25 cellular contexts compared by ENCODE assay signal in genomic region chr12:64278421-64278820, GRCh38. TPM values are rescaled to one million over a fixed set of nuclear protein-coding genes. Genes with fewer than 3 reads are reported as not detected.
DNase-seq lines count a peak whose midpoint lies in the region; ATAC-seq, FAIRE-seq and TF ChIP-seq lines count a peak whose summit lies in the region.
"Had no signal": no experiment of that assay in that cellular context is flagged by ENCODE, and none has a peak within 500 bp of the region (broad histone marks: within the 10 kb centered on the region; RNA-seq: fewer than 3 reads in every experiment).

No MANE protein-coding gene starts in this region.

- H2AK9ac ChIP-seq in IMR-90 (replicated peaks; ENCODE audit: low read depth, low read length, poor library complexity), result no peak overlapping the region

- no peak overlapping the region for H3K14ac ChIP-seq in IMR-90 (replicated peaks; ENCODE audit: low read depth, low read length)

- no peak overlapping the region for H4K5ac ChIP-seq in IMR-90 (ENCODE audit: low read depth, low read length)

- no peaks in the 10 kb centered on the region for H3K79me2 ChIP-seq in HepG2 (ENCODE audit: insufficient read depth, low read length)

- H3K56ac ChIP-seq in IMR-90 (ENCODE audit: extremely low read depth, insufficient read depth, low read length), result no peak overlapping the region

- no peak for TF ChIP-seq EP300 in HepG2 (IDR thresholded peaks at IDR 0.05; ENCODE audit: low read depth in 2 of 2, low read length in 2 of 2)
- TF ChIP-seq EP300 in HepG2 (CRISPR knock-in tag; IDR thresholded peaks at IDR 0.05; ENCODE audit: borderline replicate concordance), result no peak

- in situ Hi-C loops in HepG2 (cut with HindIII; ENCODE audit: extremely low pct_ligation_motif_present, low pct_unique_long_range_greater_than_20kb) (loop anchor here (10.0 kb wide), 1 partner anchor 116 kb away; the partner anchor contains the start of gene C12orf56), IMR-90 (cut with MboI; ENCODE audit: low sequenced_read_pairs) (no loop called here)

- no peaks in the 10 kb centered on the region for H3K9me3 ChIP-seq in HepG2 (ENCODE audit: low read length)
- H3K9me3 ChIP-seq in right lobe of liver, result no peaks in the 10 kb centered on the region
- H3K9me3 ChIP-seq in IMR-90 (ENCODE audit: control insufficient read depth, insufficient read depth, low read length), result no peaks in the 10 kb centered on the region
- H3K9me3 ChIP-seq: BE2C, BLaER1 had no signal

- TF ChIP-seq CTCF in HepG2 (CRISPR knock-in tag; IDR thresholded peaks at IDR 0.05), result no peak
- TF ChIP-seq CTCF in right lobe of liver (IDR thresholded peaks at IDR 0.05), result no peak
- TF ChIP-seq CTCF in IMR-90 (conservative IDR thresholded peaks at IDR 0.05; ENCODE audit: low read depth, low read length), result no peak

- H4K8ac ChIP-seq in IMR-90 (ENCODE audit: low read depth in 2 of 2, low read length in 2 of 2), result no peak overlapping the region

- H3K36me3 ChIP-seq in HepG2 (replicated peaks in 1 of 2; ENCODE audit: control insufficient read depth in 1 of 2, insufficient read depth in 2 of 2, low read length in 2 of 2) (no peaks in the 10 kb centered on the region), right lobe of liver (no peaks in the 10 kb centered on the region), IMR-90 (ENCODE audit: control insufficient read depth, insufficient read depth, low read length) (no peaks in the 10 kb centered on the region)
- H3K36me3 ChIP-seq: BE2C, BLaER1 had no signal

- H4K20me1 ChIP-seq in HepG2 (ENCODE audit: insufficient read depth, low read length), result no peaks in the 10 kb centered on the region
- H4K20me1 ChIP-seq in IMR-90 (ENCODE audit: insufficient read depth, low read length), result no peaks in the 10 kb centered on the region
- H4K20me1 ChIP-seq: BLaER1 had no signal

- no peak overlapping the region for H3K4ac ChIP-seq in IMR-90 (ENCODE audit: low read depth, low read length)

- no peak overlapping the region for H2BK15ac ChIP-seq in IMR-90 (ENCODE audit: low read depth, low read length)

- no peak overlapping the region for H2BK120ac ChIP-seq in IMR-90 (ENCODE audit: low read depth, low read length)

- DNase-seq in HepG2 (ENCODE audit: low spot score), result no peak
- no peak for DNase-seq in right lobe of liver
- DNase-seq in IMR-90, result no peak
- DNase-seq in A172 (ENCODE audit: low spot score), result no peak
- DNase-seq: 8988T; ACHN; BE2C; C1 segment of cervical spinal cord; CD4-positive, alpha-beta memory T cell; CD4-positive, CD25-positive, alpha-beta regulatory T cell; CD8-positive, alpha-beta memory T cell; COR-L47; DMS 273 treated with DMSO at 0.1 percent for 48 hours; DMS153; DMS53; DMS79; DND-41; EL; GDM1 had no signal

- TF ChIP-seq POLR2A in HepG2 (IDR thresholded peaks at IDR 0.05; ENCODE audit: insufficient read depth in 1 of 2, low read depth in 2 of 2, low read length in 2 of 2), result no peak
- TF ChIP-seq POLR2A in right lobe of liver (IDR thresholded peaks at IDR 0.05), result no peak
- no peak for TF ChIP-seq POLR2A in IMR-90 (IDR thresholded peaks at IDR 0.05; ENCODE audit: low read depth, low read length)

- no peak for FAIRE-seq in HepG2 (lab: Jason Lieb, UNC)
- FAIRE-seq: GM12878, GM12892, GM18507, GM19239 had no signal

- CTCF ChIA-PET in HepG2 (lab: Yijun Ruan, JAX; ENCODE audit: low intra/inter-chr PET ratio, low total read pairs) (no interaction called here), IMR-90 (lab: Yijun Ruan, JAX) (no interaction called here)

- no peak overlapping the region for H2AK5ac ChIP-seq in IMR-90 (ENCODE audit: low read depth, low read length)

- H3K18ac ChIP-seq in IMR-90 (ENCODE audit: low read depth, low read length), result no peak overlapping the region

- H4K91ac ChIP-seq in IMR-90 (ENCODE audit: insufficient read depth, low read depth, low read length), result no peak overlapping the region

- no peaks in the 10 kb centered on the region for H3K9me1 ChIP-seq in IMR-90 (ENCODE audit: insufficient read depth, low read length)

- TF ChIP-seq RAD21 in HepG2 (CRISPR knock-in tag; IDR thresholded peaks at IDR 0.05) (no peak), IMR-90 (IDR thresholded peaks at IDR 0.05; ENCODE audit: low read length) (no peak)

- H3K27ac ChIP-seq in HepG2 (ENCODE audit: extremely low read length, insufficient read depth, low read length) (no peak overlapping the region), right lobe of liver (no peak overlapping the region), IMR-90 (ENCODE audit: insufficient read depth, low read length) (no peak overlapping the region)
- H3K27ac ChIP-seq: BLaER1 had no signal

- H3K4me2 ChIP-seq in HepG2 (ENCODE audit: low read depth, low read length) (no peak overlapping the region), IMR-90 (ENCODE audit: low read depth, low read length) (no peak overlapping the region)
- H3K4me2 ChIP-seq: BLaER1 had no signal

- H3K9ac ChIP-seq in HepG2 (ENCODE audit: insufficient read depth, low read depth, low read length) (no peak overlapping the region), IMR-90 (ENCODE audit: low read depth, low read length) (no peak overlapping the region)
- H3K9ac ChIP-seq: BLaER1 had no signal

- no peaks in the 10 kb centered on the region for H3K79me1 ChIP-seq in IMR-90 (ENCODE audit: low read depth in 1 of 2, low read length in 2 of 2)

- H3K27me3 ChIP-seq in HepG2 (ENCODE audit: control insufficient read depth in 1 of 2, insufficient read depth in 2 of 2, low read length in 2 of 2), result no peaks in the 10 kb centered on the region
- H3K27me3 ChIP-seq in right lobe of liver, result no peaks in the 10 kb centered on the region
- H3K27me3 ChIP-seq in IMR-90 (ENCODE audit: control insufficient read depth, insufficient read depth, low read length), result peaks cover 3% of the 10 kb centered on the region; the same call in 1 of the 2 replicates
- H3K27me3 ChIP-seq: BE2C, BLaER1 had no signal

- 33% methylated on average over 4 of the region's 4 CpGs for WGBS in HepG2 (ENCODE audit: low lambda C conversion rate)
- WGBS in right lobe of liver (ENCODE audit: insufficient coverage, low coverage, low lambda C conversion rate, missing lambda C conversion rate), result 84% methylated on average over 4 of the region's 4 CpGs
- WGBS in IMR-90 (ENCODE audit: extremely low coverage in 2 of 2, insufficient read length in 1 of 2), 2 experiments, result no CpG with 5 or more reads among the region's 4 CpGs

- dilution Hi-C loops in IMR-90 (cut with HindIII; ENCODE audit: low sequenced_read_pairs, unreplicated experiment), result no loop called here

- BruUV-seq in HepG2 (replicated peaks; lab: Mats Ljungman, UMichigan), result no TSS peak
- no TSS peak for BruUV-seq in IMR-90 (replicated peaks; lab: Mats Ljungman, UMichigan)

- no peak overlapping the region for H2BK20ac ChIP-seq in IMR-90 (ENCODE audit: low read depth, low read length)

- no peak overlapping the region for H2BK5ac ChIP-seq in IMR-90 (ENCODE audit: low read depth, low read length, poor library complexity, severe bottlenecking)

- H3K4me3 ChIP-seq in HepG2 (replicated peaks in 1 of 3; ENCODE audit: insufficient read depth in 1 of 3, low read depth in 2 of 3, low read length in 3 of 3), result no peak overlapping the region
- no peak overlapping the region for H3K4me3 ChIP-seq in right lobe of liver
- H3K4me3 ChIP-seq in IMR-90 (ENCODE audit: insufficient read depth, low read depth, low read length), result no peak overlapping the region
- H3K4me3 ChIP-seq: BLaER1, GM12878 had no signal

- ATAC-seq in HepG2 (no peak), right lobe of liver (no peak), IMR-90 (ENCODE audit: low read depth) (no peak), GM18870 (IDR thresholded peaks at IDR 0.05; ENCODE audit: unreplicated experiment) (no peak)
- ATAC-seq: GM12878 had no signal

- no peak overlapping the region for H2AFZ ChIP-seq in HepG2 (ENCODE audit: low read length)
- H2AFZ ChIP-seq in IMR-90 (replicated peaks; ENCODE audit: low read length, poor library complexity), result no peak overlapping the region

- intact Hi-C loops in HepG2 (cut with micrococcal nuclease; ENCODE audit: unreplicated experiment), result no loop called here
- intact Hi-C loops in right lobe of liver (cut with DNase I), result no loop called here
- intact Hi-C loops in IMR-90 (cut with micrococcal nuclease), result no loop called here

- no peaks in the 10 kb centered on the region for H3K4me1 ChIP-seq in HepG2 (ENCODE audit: insufficient read depth, low read length)
- no peaks in the 10 kb centered on the region for H3K4me1 ChIP-seq in right lobe of liver
- H3K4me1 ChIP-seq in IMR-90 (ENCODE audit: control insufficient read depth, insufficient read depth, low read length), result no peaks in the 10 kb centered on the region
- H3K4me1 ChIP-seq: BE2C, BLaER1 had no signal

- POLR2A ChIA-PET in HepG2 (lab: Yijun Ruan, JAX) (no interaction called here), IMR-90 (lab: Charles Lee; ENCODE audit: unreplicated experiment) (no interaction called here)

- no peak overlapping the region for H3K23ac ChIP-seq in IMR-90 (ENCODE audit: low read depth, low read length)

RNA-seq across cellular contexts. Expression of gene KICS2, which starts 56.3 kb away (rescaled TPM):
- 6.6 and 6.8 TPM in 2 replicates for total RNA-seq in HepG2 (2016; rRNA removed; fragmentation: Illumina TruSeq; extraction: Trizol)
- total RNA-seq in HepG2 (2016; cell fraction: cytosol; rRNA removed; fragmentation: Illumina TruSeq; extraction: Trizol; ENCODE audit: low read depth), result 4.8 and 6.6 TPM in 2 replicates
- total RNA-seq in HepG2 (2016; cell fraction: insoluble cytoplasmic fraction; rRNA removed; fragmentation: Illumina TruSeq; extraction: Trizol), result 8.0 and 8.8 TPM in 2 replicates
- 6.7 and 8.2 TPM in 2 replicates for total RNA-seq in HepG2 (2016; cell fraction: membrane; rRNA removed; fragmentation: Illumina TruSeq; extraction: Trizol)
- total RNA-seq in HepG2 (2016; cell fraction: nucleus; rRNA removed; fragmentation: Illumina TruSeq; extraction: Trizol), result 12.1 and 12.3 TPM in 2 replicates
- polyA plus RNA-seq in HepG2 (2011; rRNA removed), result 3.3 and 3.5 TPM in 2 replicates
- polyA plus RNA-seq in HepG2 (2011; cell fraction: cytosol; rRNA removed), result 3.0 TPM in 2 replicates
- 6.5 and 8.2 TPM in 2 replicates for polyA plus RNA-seq in HepG2 (2011; cell fraction: nucleus; rRNA removed)
- polyA plus RNA-seq in HepG2 (2012), result 3.0 and 3.6 TPM in 2 replicates
- 1.6 and 1.7 TPM in 2 replicates for polyA plus RNA-seq in HepG2 (2016; cell fraction: cytosol; fragmentation: Illumina TruSeq; extraction: Trizol; ENCODE audit: low read depth)
- 5.8 and 6.1 TPM in 2 replicates for polyA plus RNA-seq in HepG2 (2016; cell fraction: insoluble cytoplasmic fraction; fragmentation: Illumina TruSeq; extraction: Trizol; ENCODE audit: low read depth)
- 2.8 and 3.4 TPM in 2 replicates for polyA plus RNA-seq in HepG2 (2016; cell fraction: membrane; fragmentation: Illumina TruSeq; extraction: Trizol; ENCODE audit: low read depth)
- 5.2 and 5.9 TPM in 2 replicates for polyA plus RNA-seq in HepG2 (2016; cell fraction: nucleus; fragmentation: Illumina TruSeq; extraction: Trizol; ENCODE audit: insufficient read depth, low read depth)
- polyA minus RNA-seq in HepG2 (2011; rRNA and poly(A)+ RNA removed; ENCODE audit: low replicate concordance), result 9.8 and 11.4 TPM in 2 replicates
- 3.3 and 4.2 TPM in 2 replicates for polyA minus RNA-seq in HepG2 (2011; cell fraction: cytosol; rRNA and poly(A)+ RNA removed)
- polyA minus RNA-seq in HepG2 (2011; cell fraction: nucleus; rRNA and poly(A)+ RNA removed), result 18.0 and 22.3 TPM in 2 replicates
- 10 to 100 TPM in 2 of 6 experiments, 1 to 10 TPM in 4; 4.4 to 11.0 (median 7.6) TPM for total RNA-seq in right lobe of liver
- 5.6 and 6.1 TPM in 2 replicates for total RNA-seq in IMR-90 (2012; rRNA removed)
- polyA plus RNA-seq in IMR-90 (2012; rRNA removed), result 2.3 and 2.4 TPM in 2 replicates
- polyA plus RNA-seq in IMR-90 (2012; cell fraction: cytosol; rRNA removed), result 1.5 and 3.0 TPM in 2 replicates
- 1.5 and 2.2 TPM in 2 replicates for polyA plus RNA-seq in IMR-90 (2012; cell fraction: nucleus; rRNA removed; ENCODE audit: low replicate concordance)
- 5.9 and 7.8 TPM in 2 replicates for total RNA-seq in A172 (2014; rRNA removed; shearing (Covaris generic))
